ENCODE assay signal across 7 cellular contexts in genomic region chr4:122524176-122524575, GRCh38.
"Had no signal": no experiment of that assay in that cellular context is flagged by ENCODE, and none has a peak within 500 bp of the region (broad histone marks: within the 10 kb centered on the region; RNA-seq: fewer than 3 reads in every experiment).

No MANE protein-coding gene starts in this region.

- H3K9ac ChIP-seq: KMS-11 had no signal

- H3K27ac ChIP-seq: HL-60, KMS-11 had no signal

- FAIRE-seq: HepG2, HTR-8/SVneo had no signal

- DNase-seq: IMR-90, KBM-7, KG1 had no signal

- H3K4me2 ChIP-seq: KMS-11 had no signal

- ATAC-seq: HepG2 had no signal
